1 cellular context compared by ENCODE assay signal in the genomic region with DNA sequence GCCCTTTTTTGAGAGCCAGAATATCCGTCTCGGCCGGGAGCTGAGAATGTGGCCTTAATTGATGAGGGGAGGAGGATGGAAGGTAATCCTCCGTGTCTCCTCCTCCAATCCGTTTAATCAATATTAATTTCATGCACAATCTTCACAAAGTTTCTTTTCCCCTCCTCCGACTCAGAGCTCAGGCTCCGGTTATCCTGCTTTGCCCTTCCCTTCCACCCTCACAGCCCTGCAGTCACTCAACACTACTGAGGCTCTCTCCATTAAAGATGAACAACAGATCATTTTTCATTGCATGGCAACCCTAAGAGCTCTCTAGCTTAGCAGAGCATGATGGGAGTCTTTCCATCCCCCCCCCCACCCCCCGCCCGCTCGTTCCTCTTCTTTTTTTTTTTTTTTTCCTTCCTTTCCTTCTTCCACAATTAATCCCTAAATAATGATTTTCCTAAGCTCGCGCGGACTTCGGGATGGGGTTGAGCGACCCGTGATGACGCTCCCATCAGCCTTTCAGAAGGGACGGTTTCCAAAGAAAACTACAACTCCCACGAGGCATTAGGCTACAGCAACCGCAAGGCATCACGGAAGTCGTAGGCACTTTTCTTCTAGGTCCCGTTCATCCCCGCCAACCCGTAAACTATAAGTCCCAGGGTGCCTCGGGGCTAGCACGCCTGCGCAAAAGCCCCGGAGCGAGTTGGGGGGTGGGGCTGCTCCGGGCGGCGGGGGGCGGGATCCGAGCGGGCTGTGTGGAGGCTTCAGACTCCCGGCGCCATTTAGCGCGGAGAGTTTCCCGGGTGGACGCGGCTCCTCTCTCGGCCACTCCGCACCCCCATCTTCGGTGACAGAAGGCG.
TF ChIP-seq lines count a peak whose summit lies in the region.

A gene (plus strand): TSS at position 752 of the 845 bp plus-strand sequence. CDS start 987 bp downstream, outside the sequence.

TF ChIP-seq in K562, 482 proteins besides CTCF, POLR2A, EP300 and RAD21 (continued from another document):
- no peak for TF ChIP-seq PHB (CRISPR knock-in tag; IDR thresholded peaks at IDR 0.05)
- TF ChIP-seq POLR2G (IDR thresholded peaks at IDR 0.05; ENCODE audit: low read depth, low read length): peak; percentile 85
- TF ChIP-seq MCM2 (IDR thresholded peaks at IDR 0.05; ENCODE audit: low read depth): no peak
- TF ChIP-seq, protein P1, sequence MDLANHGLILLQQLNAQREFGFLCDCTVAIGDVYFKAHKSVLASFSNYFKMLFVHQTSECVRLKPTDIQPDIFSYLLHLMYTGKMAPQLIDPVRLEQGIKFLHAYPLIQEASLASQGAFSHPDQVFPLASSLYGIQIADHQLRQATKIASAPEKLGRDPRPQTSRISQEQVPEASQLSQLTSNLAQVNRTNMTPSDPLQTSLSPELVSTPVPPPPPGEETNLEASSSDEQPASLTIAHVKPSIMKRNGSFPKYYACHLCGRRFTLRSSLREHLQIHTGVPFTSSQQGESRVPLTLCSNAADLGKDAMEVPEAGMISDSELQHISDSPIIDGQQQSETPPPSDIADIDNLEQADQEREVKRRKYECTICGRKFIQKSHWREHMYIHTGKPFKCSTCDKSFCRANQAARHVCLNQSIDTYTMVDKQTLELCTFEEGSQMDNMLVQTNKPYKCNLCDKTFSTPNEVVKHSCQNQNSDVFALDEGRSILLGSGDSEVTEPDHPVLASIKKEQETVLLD (IDR thresholded peaks at IDR 0.05): no peak
- TF ChIP-seq KDM1A (IDR thresholded peaks at IDR 0.05): no peak
- TF ChIP-seq YY1 (IDR thresholded peaks at IDR 0.05; ENCODE audit: borderline replicate concordance in 1 of 3, control insufficient read depth in 1 of 3, extremely low read depth in 1 of 3, insufficient read depth in 3 of 3, insufficient read length in 1 of 3, insufficient replicate concordance in 2 of 3, low read depth in 1 of 3, low read length in 2 of 3): peak in 2 of 3 experiments; percentile 74 to 84
- TF ChIP-seq PHB2 (IDR thresholded peaks at IDR 0.05; ENCODE audit: low read depth): no peak
- no peak for TF ChIP-seq NR2C1 (IDR thresholded peaks at IDR 0.05)
- 0 out of 2 replicates have a peak, but pooled peaks have one; percentile 34 for TF ChIP-seq NR2C1 (tag; IDR thresholded peaks at IDR 0.05)
- TF ChIP-seq CBX5 (IDR thresholded peaks at IDR 0.05; ENCODE audit: borderline replicate concordance, low read depth): no peak
- no peak for TF ChIP-seq NCOR1 (IDR thresholded peaks at IDR 0.05)
- no peak for TF ChIP-seq ZNF212 (CRISPR knock-in tag; IDR thresholded peaks at IDR 0.05)
- no peak for TF ChIP-seq FIP1L1 (IDR thresholded peaks at IDR 0.05; ENCODE audit: low read depth, low read length, poor library complexity, severe bottlenecking)
- TF ChIP-seq, protein P2, sequence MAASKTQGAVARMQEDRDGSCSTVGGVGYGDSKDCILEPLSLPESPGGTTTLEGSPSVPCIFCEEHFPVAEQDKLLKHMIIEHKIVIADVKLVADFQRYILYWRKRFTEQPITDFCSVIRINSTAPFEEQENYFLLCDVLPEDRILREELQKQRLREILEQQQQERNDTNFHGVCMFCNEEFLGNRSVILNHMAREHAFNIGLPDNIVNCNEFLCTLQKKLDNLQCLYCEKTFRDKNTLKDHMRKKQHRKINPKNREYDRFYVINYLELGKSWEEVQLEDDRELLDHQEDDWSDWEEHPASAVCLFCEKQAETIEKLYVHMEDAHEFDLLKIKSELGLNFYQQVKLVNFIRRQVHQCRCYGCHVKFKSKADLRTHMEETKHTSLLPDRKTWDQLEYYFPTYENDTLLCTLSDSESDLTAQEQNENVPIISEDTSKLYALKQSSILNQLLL (CRISPR knock-in tag; IDR thresholded peaks at IDR 0.05; ENCODE audit: borderline replicate concordance): no peak
- TF ChIP-seq, protein P3, sequence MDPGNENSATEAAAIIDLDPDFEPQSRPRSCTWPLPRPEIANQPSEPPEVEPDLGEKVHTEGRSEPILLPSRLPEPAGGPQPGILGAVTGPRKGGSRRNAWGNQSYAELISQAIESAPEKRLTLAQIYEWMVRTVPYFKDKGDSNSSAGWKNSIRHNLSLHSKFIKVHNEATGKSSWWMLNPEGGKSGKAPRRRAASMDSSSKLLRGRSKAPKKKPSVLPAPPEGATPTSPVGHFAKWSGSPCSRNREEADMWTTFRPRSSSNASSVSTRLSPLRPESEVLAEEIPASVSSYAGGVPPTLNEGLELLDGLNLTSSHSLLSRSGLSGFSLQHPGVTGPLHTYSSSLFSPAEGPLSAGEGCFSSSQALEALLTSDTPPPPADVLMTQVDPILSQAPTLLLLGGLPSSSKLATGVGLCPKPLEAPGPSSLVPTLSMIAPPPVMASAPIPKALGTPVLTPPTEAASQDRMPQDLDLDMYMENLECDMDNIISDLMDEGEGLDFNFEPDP (CRISPR knock-in tag; IDR thresholded peaks at IDR 0.05): no peak
- peak; percentile 35; the same call in 1 of the 2 replicates for TF ChIP-seq MTA1 (IDR thresholded peaks at IDR 0.05; ENCODE audit: borderline replicate concordance)
- TF ChIP-seq, protein P4, sequence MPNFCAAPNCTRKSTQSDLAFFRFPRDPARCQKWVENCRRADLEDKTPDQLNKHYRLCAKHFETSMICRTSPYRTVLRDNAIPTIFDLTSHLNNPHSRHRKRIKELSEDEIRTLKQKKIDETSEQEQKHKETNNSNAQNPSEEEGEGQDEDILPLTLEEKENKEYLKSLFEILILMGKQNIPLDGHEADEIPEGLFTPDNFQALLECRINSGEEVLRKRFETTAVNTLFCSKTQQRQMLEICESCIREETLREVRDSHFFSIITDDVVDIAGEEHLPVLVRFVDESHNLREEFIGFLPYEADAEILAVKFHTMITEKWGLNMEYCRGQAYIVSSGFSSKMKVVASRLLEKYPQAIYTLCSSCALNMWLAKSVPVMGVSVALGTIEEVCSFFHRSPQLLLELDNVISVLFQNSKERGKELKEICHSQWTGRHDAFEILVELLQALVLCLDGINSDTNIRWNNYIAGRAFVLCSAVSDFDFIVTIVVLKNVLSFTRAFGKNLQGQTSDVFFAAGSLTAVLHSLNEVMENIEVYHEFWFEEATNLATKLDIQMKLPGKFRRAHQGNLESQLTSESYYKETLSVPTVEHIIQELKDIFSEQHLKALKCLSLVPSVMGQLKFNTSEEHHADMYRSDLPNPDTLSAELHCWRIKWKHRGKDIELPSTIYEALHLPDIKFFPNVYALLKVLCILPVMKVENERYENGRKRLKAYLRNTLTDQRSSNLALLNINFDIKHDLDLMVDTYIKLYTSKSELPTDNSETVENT (CRISPR knock-in tag; IDR thresholded peaks at IDR 0.05): no peak
- no peak for TF ChIP-seq PHF21A (IDR thresholded peaks at IDR 0.05; ENCODE audit: borderline replicate concordance, low read depth)
- TF ChIP-seq MTA3 (IDR thresholded peaks at IDR 0.05; ENCODE audit: borderline replicate concordance): no peak
- TF ChIP-seq ZNF668 (CRISPR knock-in tag; IDR thresholded peaks at IDR 0.05): no peak
